16 cellular contexts compared by ENCODE assay signal in genomic region chr17:61017317-61018001, GRCh38.
A peak's percentile ranks its signal among the peaks of the same experiment; 100 is the strongest.
DNase-seq lines count a peak whose midpoint lies in the region; ATAC-seq and TF ChIP-seq lines count a peak whose summit lies in the region.
"Had no signal": no experiment of that assay in that cellular context is flagged by ENCODE, and none has a peak within 500 bp of the region (broad histone marks: within the 10 kb centered on the region; RNA-seq: fewer than 3 reads in every experiment).

No MANE protein-coding gene starts in this region.

- CTCF ChIA-PET in CD4-positive, alpha-beta T cell (lab: Charles Lee) = no interaction called here

- H3K27me3 Mint-ChIP-seq in activated T-cell treated with anti-CD3 and anti-CD28 coated beads, Interleukin-2, amount 50 U/mL, for 72 hours (ENCODE audit: low read depth) = no peaks in the 10 kb centered on the region
- no peaks in the 10 kb centered on the region for H3K27me3 Mint-ChIP-seq in mesothelial cell of epicardium (ENCODE audit: low read depth)
- no peaks in the 10 kb centered on the region for H3K27me3 Mint-ChIP-seq in CD4-positive, alpha-beta T cell
- H3K27me3 Mint-ChIP-seq: B cell; CD4-positive, alpha-beta memory T cell had no signal

- no peaks in the 10 kb centered on the region for H3K36me3 Mint-ChIP-seq in activated T-cell treated with anti-CD3 and anti-CD28 coated beads, Interleukin-2, amount 50 U/mL, for 72 hours (ENCODE audit: insufficient read depth in 2 of 2)
- peaks cover 9% of the 10 kb centered on the region for H3K36me3 Mint-ChIP-seq in mesothelial cell of epicardium
- peaks cover 19% of the 10 kb centered on the region for H3K36me3 Mint-ChIP-seq in CD4-positive, alpha-beta T cell (ENCODE audit: low read depth)

- H3K4me1 ChIP-seq in gastroesophageal sphincter = peaks cover 0 to 4% (median 0%) of the 10 kb centered on the region in 3 donors

- no peaks in the 10 kb centered on the region for H3K36me3 ChIP-seq in gastroesophageal sphincter

- H3K9me3 Mint-ChIP-seq in activated T-cell treated with anti-CD3 and anti-CD28 coated beads, Interleukin-2, amount 50 U/mL, for 72 hours = no peaks in the 10 kb centered on the region
- peaks cover 4% of the 10 kb centered on the region for H3K9me3 Mint-ChIP-seq in mesothelial cell of epicardium
- H3K9me3 Mint-ChIP-seq in CD4-positive, alpha-beta T cell = no peaks in the 10 kb centered on the region
- H3K9me3 Mint-ChIP-seq: CD4-positive, alpha-beta memory T cell; GM23338 had no signal

- H3K4me1 Mint-ChIP-seq in activated T-cell treated with anti-CD3 and anti-CD28 coated beads, Interleukin-2, amount 50 U/mL, for 72 hours (ENCODE audit: low read depth) = peaks cover 14% of the 10 kb centered on the region
- peaks cover 40% of the 10 kb centered on the region for H3K4me1 Mint-ChIP-seq in mesothelial cell of epicardium
- H3K4me1 Mint-ChIP-seq in CD4-positive, alpha-beta T cell (ENCODE audit: low read depth) = no peaks in the 10 kb centered on the region
- H3K4me1 Mint-ChIP-seq: B cell had no signal

- no peak overlapping the region for H3K27ac ChIP-seq in gastroesophageal sphincter
- H3K27ac ChIP-seq in CD4-positive, alpha-beta T cell (ENCODE audit: low read depth, low read length) = no peak overlapping the region

- no peaks in the 10 kb centered on the region for H3K9me3 ChIP-seq in gastroesophageal sphincter
- no peaks in the 10 kb centered on the region for H3K9me3 ChIP-seq in CD4-positive, alpha-beta T cell (ENCODE audit: control insufficient read depth, low read length)

- H3K4me3 Mint-ChIP-seq in activated T-cell treated with anti-CD3 and anti-CD28 coated beads, Interleukin-2, amount 50 U/mL, for 72 hours = no peak overlapping the region
- H3K4me3 Mint-ChIP-seq in mesothelial cell of epicardium = no peak overlapping the region
- no peak overlapping the region for H3K4me3 Mint-ChIP-seq in CD4-positive, alpha-beta T cell
- H3K4me3 Mint-ChIP-seq: B cell; CD4-positive, alpha-beta memory T cell; GM23338 had no signal

- ATAC-seq in activated T-cell treated with anti-CD3 and anti-CD28 coated beads, Interleukin-2, amount 50 U/mL, for 72 hours (replicated peaks in 1 of 2) = no peak
- peak; percentile 65 for ATAC-seq in SK-N-SH treated with all-trans-retinoic acid at 6 μM for 48 hours
- ATAC-seq in gastroesophageal sphincter = no peak
- no peak for ATAC-seq in CD4-positive, alpha-beta T cell (ENCODE audit: poor library complexity)
- ATAC-seq: GM12878, GM23338 had no signal

- no peak for TF ChIP-seq CTCF in mesothelial cell of epicardium (IDR thresholded peaks at IDR 0.05; ENCODE audit: unreplicated experiment)
- no peak for TF ChIP-seq CTCF in gastroesophageal sphincter (IDR thresholded peaks at IDR 0.05)
- TF ChIP-seq CTCF in CD4-positive, alpha-beta T cell (IDR thresholded peaks at IDR 0.05) = no peak

- peak overlapping the region; percentile 28 for H3K27ac Mint-ChIP-seq in activated T-cell treated with anti-CD3 and anti-CD28 coated beads, Interleukin-2, amount 50 U/mL, for 72 hours
- peak overlapping the region; percentile 72 for H3K27ac Mint-ChIP-seq in mesothelial cell of epicardium
- no peak overlapping the region for H3K27ac Mint-ChIP-seq in CD4-positive, alpha-beta T cell
- H3K27ac Mint-ChIP-seq: B cell; CD4-positive, alpha-beta memory T cell; GM23338 had no signal

- no peak overlapping the region for H3K4me3 ChIP-seq in gastroesophageal sphincter
- H3K4me3 ChIP-seq: GM12878, GM23338 had no signal

- DNase-seq in activated T-cell treated with anti-CD3 and anti-CD28 coated beads, Interleukin-2, amount 50 U/mL, for 72 hours = no peak
- DNase-seq in activated T-cell treated with anti-CD3 and anti-CD28 coated beads, Interleukin-2, amount 50 U/mL, for 48 hours = no peak
- DNase-seq in fibroblast of peridontal ligament (ENCODE audit: extremely low read depth) (peak; percentile 47), mesothelial cell of epicardium (ENCODE audit: low spot score in 2 of 2, unreplicated experiment in 2 of 2) (no peak), MV-4-11 (lab: John Stamatoyannopoulos, UW) (no peak)
- DNase-seq in CD4-positive, alpha-beta T cell = no peak
- DNase-seq: 8988T; C1 segment of cervical spinal cord; CD4-positive, alpha-beta memory T cell; DMS79; H7 had no signal

- no peaks in the 10 kb centered on the region for H3K27me3 ChIP-seq in gastroesophageal sphincter
- H3K27me3 ChIP-seq in CD4-positive, alpha-beta T cell (ENCODE audit: control insufficient read depth, insufficient read depth, low read length) = no peaks in the 10 kb centered on the region

- 87 to 90% methylated on average over 3 of the region's 3 CpGs for WGBS in gastroesophageal sphincter (ENCODE audit: low coverage in 1 of 2), 2 donors

- POLR2A ChIA-PET in CD4-positive, alpha-beta T cell (lab: Charles Lee) = no interaction called here

- TF ChIP-seq EP300 in gastroesophageal sphincter (IDR thresholded peaks at IDR 0.05) = no peak

- intact Hi-C loops in CD4-positive, alpha-beta T cell (cut with DNase I, micrococcal nuclease) = no loop called here

- no peak for TF ChIP-seq POLR2A in gastroesophageal sphincter (IDR thresholded peaks at IDR 0.05)

TF ChIP-seq in SK-N-SH treated with all-trans-retinoic acid at 6 μM for 48 hours, 23 proteins besides CTCF, POLR2A, EP300 and RAD21:
- no peak for TF ChIP-seq ZC3H10 (CRISPR knock-in tag; IDR thresholded peaks at IDR 0.05)
- TF ChIP-seq POU6F1 (CRISPR knock-in tag; IDR thresholded peaks at IDR 0.05; ENCODE audit: borderline replicate concordance, low read depth) = 0 out of 2 replicates have a peak, but pooled peaks have one; percentile 31
- TF ChIP-seq ISL1 (CRISPR knock-in tag; IDR thresholded peaks at IDR 0.05) = peak; percentile 71
- TF ChIP-seq TCF4 (CRISPR knock-in tag; IDR thresholded peaks at IDR 0.05; ENCODE audit: borderline replicate concordance) = no peak
- TF ChIP-seq CREB5 (CRISPR knock-in tag; IDR thresholded peaks at IDR 0.05; ENCODE audit: low read depth) = no peak
TF ChIP-seq in SK-N-SH treated with all-trans-retinoic acid at 6 μM for 48 hours: peak in this region for 2.
